26 cellular contexts compared by ENCODE assay signal in the genomic region with DNA sequence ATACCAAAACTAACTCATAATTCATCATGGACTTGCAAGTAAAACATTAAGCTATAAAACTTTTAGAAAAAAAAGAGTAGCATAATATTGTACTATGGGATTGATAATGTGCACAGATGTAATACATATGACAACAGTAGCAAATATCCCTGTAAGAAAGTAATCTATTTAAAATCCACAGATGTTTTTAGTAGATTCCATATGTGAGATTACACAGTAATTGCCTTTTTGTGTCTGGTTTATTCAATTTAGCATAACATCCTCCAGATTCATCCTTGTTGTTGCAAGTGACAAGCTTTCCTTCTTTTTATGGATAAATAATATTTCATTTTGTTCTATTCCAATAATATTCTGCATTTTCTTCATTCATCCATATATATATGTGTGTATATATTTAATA.
"Had no signal": no experiment of that assay in that cellular context is flagged by ENCODE, and none has a peak within 500 bp of the region (broad histone marks: within the 10 kb centered on the region; RNA-seq: fewer than 3 reads in every experiment).

No MANE protein-coding gene starts in this region.

- H3K4me2 ChIP-seq: hepatocyte had no signal

- H3K4me3 ChIP-seq: colonic mucosa, coronary artery, dorsolateral prefrontal cortex, esophagus muscularis mucosa, esophagus squamous epithelium, gastroesophageal sphincter, heart left ventricle, heart right ventricle, hepatocyte had no signal

- H2AFZ ChIP-seq: hepatocyte had no signal

- DNase-seq: colonic mucosa; cortex of kidney; dermis blood vessel endothelial cell; dorsolateral prefrontal cortex; effector CD4-positive, alpha-beta T cell; effector CD8-positive, alpha-beta T cell; effector memory CD4-positive, alpha-beta T cell; effector memory CD8-positive, alpha-beta T cell; endodermal cell; erythroblast; esophagus squamous epithelium; foreskin fibroblast; foreskin keratinocyte; foreskin melanocyte; glutamatergic neuron; head of caudate nucleus; heart left ventricle; heart right ventricle; hippocampal formation had no signal

- H3K27ac Mint-ChIP-seq: dendritic cell treated with granulocyte-macrophage colony-stimulating factor and Interleukin-4, amounts not matched to agents 40 ng/mL and 50 ng/mL, for 4 days; effector memory CD8-positive, alpha-beta T cell; endodermal cell had no signal

- H3K27ac ChIP-seq: colonic mucosa, coronary artery, dorsolateral prefrontal cortex, epithelial cell of prostate, esophagus muscularis mucosa, esophagus squamous epithelium, foreskin keratinocyte, gastroesophageal sphincter, heart left ventricle, heart right ventricle, hepatocyte had no signal

- H3K27me3 ChIP-seq: colonic mucosa, dorsolateral prefrontal cortex, esophagus muscularis mucosa, esophagus squamous epithelium, foreskin keratinocyte, gastroesophageal sphincter, heart left ventricle, heart right ventricle, hepatocyte had no signal

- H3K4me1 Mint-ChIP-seq: endodermal cell had no signal

- H3K27me3 Mint-ChIP-seq: dendritic cell treated with granulocyte-macrophage colony-stimulating factor and Interleukin-4, amounts not matched to agents 40 ng/mL and 50 ng/mL, for 4 days; effector memory CD8-positive, alpha-beta T cell had no signal

- H3K36me3 ChIP-seq: colonic mucosa, esophagus muscularis mucosa, esophagus squamous epithelium, gastroesophageal sphincter, heart left ventricle, heart right ventricle had no signal

- H3K9me3 ChIP-seq: colonic mucosa, esophagus muscularis mucosa, esophagus squamous epithelium, gastroesophageal sphincter had no signal

- H3K4me1 ChIP-seq: colonic mucosa, esophagus muscularis mucosa, esophagus squamous epithelium, foreskin keratinocyte, gastroesophageal sphincter, heart left ventricle, heart right ventricle had no signal

- H3K79me2 ChIP-seq: hepatocyte had no signal

- H3K4me3 Mint-ChIP-seq: dendritic cell treated with granulocyte-macrophage colony-stimulating factor and Interleukin-4, amounts not matched to agents 40 ng/mL and 50 ng/mL, for 4 days; effector memory CD8-positive, alpha-beta T cell; endodermal cell had no signal

- ATAC-seq: effector memory CD8-positive, alpha-beta T cell; esophagus mucosa; foreskin keratinocyte; gastroesophageal sphincter; heart left ventricle; heart right ventricle had no signal
